Comparison of ENCODE assay signal across 14 cellular contexts in the genomic region with DNA sequence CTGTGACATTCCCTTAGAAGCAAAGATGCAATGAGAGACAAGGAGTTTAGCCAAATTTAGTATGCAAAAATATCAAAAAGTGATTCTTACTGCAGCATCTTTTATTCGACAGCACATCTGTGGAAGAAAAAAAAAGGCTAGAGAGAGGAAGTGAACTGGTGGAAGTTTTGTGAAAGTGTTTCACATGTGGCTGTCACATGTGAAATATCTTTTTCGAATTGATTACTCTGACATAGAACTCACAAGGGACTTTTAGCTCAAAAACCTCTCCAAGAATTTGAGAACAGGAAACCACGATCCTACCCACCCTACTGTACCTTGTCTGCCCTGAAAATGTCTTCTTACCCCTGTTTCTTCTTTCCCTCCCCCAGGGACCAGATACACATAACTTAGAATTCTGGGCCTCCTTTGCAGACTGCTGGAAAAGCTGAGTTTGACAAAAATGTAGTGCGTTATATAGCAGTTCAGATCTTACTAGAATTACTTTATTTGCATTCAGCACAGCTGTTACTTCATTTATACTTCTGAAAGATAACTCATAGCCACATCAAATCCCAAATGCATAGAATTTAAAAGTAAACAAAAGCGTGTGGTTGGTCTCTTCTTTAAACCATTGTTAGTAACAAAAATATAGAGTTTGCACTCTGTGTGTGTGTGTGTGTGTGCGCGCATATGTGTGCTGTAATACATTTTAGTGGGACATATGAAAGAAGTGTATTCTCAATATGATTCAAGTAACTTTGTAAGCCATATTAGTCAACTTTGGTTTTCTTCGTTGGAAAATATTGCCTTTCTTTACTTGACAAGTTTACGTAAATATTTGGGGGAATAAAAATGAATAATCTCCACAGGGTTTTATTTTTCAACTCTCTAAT.
A peak's percentile ranks its signal among the peaks of the same experiment; 100 is the strongest.
DNase-seq lines count a peak whose midpoint lies in the region; ATAC-seq and TF ChIP-seq lines count a peak whose summit lies in the region.
"Had no signal": no experiment of that assay in that cellular context is flagged by ENCODE, and none has a peak within 500 bp of the region (broad histone marks: within the 10 kb centered on the region; RNA-seq: fewer than 3 reads in every experiment).

No MANE protein-coding gene starts in this region.

- no peak for TF ChIP-seq POLR2A in uterus (IDR thresholded peaks at IDR 0.05)

- H3K4me3 ChIP-seq in dorsolateral prefrontal cortex (no peak overlapping the region), uterus (no peak overlapping the region), upper lobe of right lung (no peak overlapping the region)
- H3K4me3 ChIP-seq: ovary had no signal

- H3K27me3 ChIP-seq in dorsolateral prefrontal cortex (no peaks in the 10 kb centered on the region), uterus (no peaks in the 10 kb centered on the region), upper lobe of right lung (no peaks in the 10 kb centered on the region)
- H3K27me3 ChIP-seq: ovary had no signal

- DNase-seq in dorsolateral prefrontal cortex = no peak
- DNase-seq in uterus = no peak
- no peak for DNase-seq in iPS-NIHi11 (ENCODE audit: low spot score)
- DNase-seq in cerebellar cortex (ENCODE audit: low spot score) = no peak
- DNase-seq in upper lobe of right lung = no peak
- DNase-seq: activated gamma-delta T cell; NCI-H2029; ovary; RPMI8226; stimulated activated CD4-positive, alpha-beta T cell treated with anti-CD3 and anti-CD28 coated beads, Interleukin-4, amount 100 ng/mL, for 1 hour had no signal

- peak overlapping the region in 46 of 59 donors; percentile 8 to 86 (median 72) for H3K27ac ChIP-seq in dorsolateral prefrontal cortex
- H3K27ac ChIP-seq in uterus = no peak overlapping the region
- H3K27ac ChIP-seq in upper lobe of right lung = no peak overlapping the region
- H3K27ac ChIP-seq: ovary had no signal

- H3K36me3 ChIP-seq in uterus (no peaks in the 10 kb centered on the region), upper lobe of right lung (no peaks in the 10 kb centered on the region)
- H3K36me3 ChIP-seq: ovary had no signal

- H3K9me3 ChIP-seq in uterus (no peaks in the 10 kb centered on the region), upper lobe of right lung (no peaks in the 10 kb centered on the region)
- H3K9me3 ChIP-seq: ovary had no signal

- H3K4me1 ChIP-seq in uterus (no peaks in the 10 kb centered on the region), upper lobe of right lung (no peaks in the 10 kb centered on the region)

- ATAC-seq in GM18517 (IDR thresholded peaks at IDR 0.05; ENCODE audit: unreplicated experiment) (peak; percentile 78), GM21526 (IDR thresholded peaks at IDR 0.05; ENCODE audit: low FRiP score, unreplicated experiment) (peak; percentile 80), HG03139 (IDR thresholded peaks at IDR 0.05; ENCODE audit: unreplicated experiment) (peak; percentile 53), upper lobe of right lung (no peak)
- ATAC-seq: WTC11 had no signal

- no peak for TF ChIP-seq CTCF in dorsolateral prefrontal cortex (IDR thresholded peaks at IDR 0.05 in 54 of 56, conservative IDR thresholded peaks at IDR 0.05 in 2 of 56; ENCODE audit: low read depth in 1 of 56, partially characterized antibody in 56 of 56)
- TF ChIP-seq CTCF in uterus (IDR thresholded peaks at IDR 0.05) = no peak
- TF ChIP-seq CTCF in upper lobe of right lung (IDR thresholded peaks at IDR 0.05) = no peak

- intact Hi-C loops in dorsolateral prefrontal cortex (cut with DNase I) = no loop called here
- intact Hi-C loops in uterus (cut with DNase I; ENCODE audit: low total_unique reads) = no loop called here
- intact Hi-C loops in upper lobe of right lung (cut with DNase I) = no loop called here

Comparison
In these comparisons a context has a peak if more than half of its experiments do, and no peak if none do; other contexts are left out.
1. H3K27ac ChIP-seq: peak in dorsolateral prefrontal cortex (46 of 59); none in uterus (0 of 2) and upper lobe of right lung (single experiment).